Comparison of ENCODE assay signal across 1 cellular context in the genomic region with DNA sequence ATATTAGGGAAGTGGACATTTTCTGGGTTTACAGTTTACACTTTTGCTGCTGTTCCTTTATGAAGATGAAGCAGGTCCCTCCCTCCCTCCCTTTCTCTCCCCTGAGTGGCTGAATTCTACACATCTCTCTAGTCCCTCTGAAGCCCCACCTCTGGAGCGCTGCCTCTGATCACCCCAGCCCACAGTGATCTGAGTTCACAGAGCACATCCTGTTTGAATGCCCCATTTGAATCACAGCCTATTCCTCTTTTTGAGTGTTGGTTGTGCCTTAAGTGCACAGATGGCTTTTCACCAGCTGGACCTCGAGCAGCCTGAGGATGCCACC.
A peak's percentile ranks its signal among the peaks of the same experiment; 100 is the strongest.
TF ChIP-seq lines count a peak whose summit lies in the region.

No MANE protein-coding gene starts in this region.

TF ChIP-seq in HepG2, 621 proteins besides CTCF, POLR2A, EP300 and RAD21 (continued from another document and continues in another):
- no peak for TF ChIP-seq AFF4 (CRISPR knock-in tag; IDR thresholded peaks at IDR 0.05)
- no peak for TF ChIP-seq HMG20B (CRISPR knock-in tag; conservative IDR thresholded peaks at IDR 0.05)
- TF ChIP-seq, protein P1, sequence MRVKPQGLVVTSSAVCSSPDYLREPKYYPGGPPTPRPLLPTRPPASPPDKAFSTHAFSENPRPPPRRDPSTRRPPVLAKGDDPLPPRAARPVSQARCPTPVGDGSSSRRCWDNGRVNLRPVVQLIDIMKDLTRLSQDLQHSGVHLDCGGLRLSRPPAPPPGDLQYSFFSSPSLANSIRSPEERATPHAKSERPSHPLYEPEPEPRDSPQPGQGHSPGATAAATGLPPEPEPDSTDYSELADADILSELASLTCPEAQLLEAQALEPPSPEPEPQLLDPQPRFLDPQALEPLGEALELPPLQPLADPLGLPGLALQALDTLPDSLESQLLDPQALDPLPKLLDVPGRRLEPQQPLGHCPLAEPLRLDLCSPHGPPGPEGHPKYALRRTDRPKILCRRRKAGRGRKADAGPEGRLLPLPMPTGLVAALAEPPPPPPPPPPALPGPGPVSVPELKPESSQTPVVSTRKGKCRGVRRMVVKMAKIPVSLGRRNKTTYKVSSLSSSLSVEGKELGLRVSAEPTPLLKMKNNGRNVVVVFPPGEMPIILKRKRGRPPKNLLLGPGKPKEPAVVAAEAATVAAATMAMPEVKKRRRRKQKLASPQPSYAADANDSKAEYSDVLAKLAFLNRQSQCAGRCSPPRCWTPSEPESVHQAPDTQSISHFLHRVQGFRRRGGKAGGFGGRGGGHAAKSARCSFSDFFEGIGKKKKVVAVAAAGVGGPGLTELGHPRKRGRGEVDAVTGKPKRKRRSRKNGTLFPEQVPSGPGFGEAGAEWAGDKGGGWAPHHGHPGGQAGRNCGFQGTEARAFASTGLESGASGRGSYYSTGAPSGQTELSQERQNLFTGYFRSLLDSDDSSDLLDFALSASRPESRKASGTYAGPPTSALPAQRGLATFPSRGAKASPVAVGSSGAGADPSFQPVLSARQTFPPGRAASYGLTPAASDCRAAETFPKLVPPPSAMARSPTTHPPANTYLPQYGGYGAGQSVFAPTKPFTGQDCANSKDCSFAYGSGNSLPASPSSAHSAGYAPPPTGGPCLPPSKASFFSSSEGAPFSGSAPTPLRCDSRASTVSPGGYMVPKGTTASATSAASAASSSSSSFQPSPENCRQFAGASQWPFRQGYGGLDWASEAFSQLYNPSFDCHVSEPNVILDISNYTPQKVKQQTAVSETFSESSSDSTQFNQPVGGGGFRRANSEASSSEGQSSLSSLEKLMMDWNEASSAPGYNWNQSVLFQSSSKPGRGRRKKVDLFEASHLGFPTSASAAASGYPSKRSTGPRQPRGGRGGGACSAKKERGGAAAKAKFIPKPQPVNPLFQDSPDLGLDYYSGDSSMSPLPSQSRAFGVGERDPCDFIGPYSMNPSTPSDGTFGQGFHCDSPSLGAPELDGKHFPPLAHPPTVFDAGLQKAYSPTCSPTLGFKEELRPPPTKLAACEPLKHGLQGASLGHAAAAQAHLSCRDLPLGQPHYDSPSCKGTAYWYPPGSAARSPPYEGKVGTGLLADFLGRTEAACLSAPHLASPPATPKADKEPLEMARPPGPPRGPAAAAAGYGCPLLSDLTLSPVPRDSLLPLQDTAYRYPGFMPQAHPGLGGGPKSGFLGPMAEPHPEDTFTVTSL (CRISPR knock-in tag; IDR thresholded peaks at IDR 0.05; ENCODE audit: borderline replicate concordance), result no peak
- TF ChIP-seq SOX5 (CRISPR knock-in tag; IDR thresholded peaks at IDR 0.05; ENCODE audit: borderline replicate concordance), result no peak; the same call in 1 of the 2 replicates
- TF ChIP-seq MTF1 (CRISPR knock-in tag; IDR thresholded peaks at IDR 0.05), result no peak
- no peak for TF ChIP-seq ZNF530 (CRISPR knock-in tag; IDR thresholded peaks at IDR 0.05; ENCODE audit: low read depth)
- TF ChIP-seq CHD4 (IDR thresholded peaks at IDR 0.05; ENCODE audit: borderline replicate concordance, low read length), result no peak
- no peak for TF ChIP-seq ZNF800 (CRISPR knock-in tag; IDR thresholded peaks at IDR 0.05)
- TF ChIP-seq POLR2AphosphoS5 (IDR thresholded peaks at IDR 0.05; ENCODE audit: low read depth, low read length), result peak; percentile 93
- TF ChIP-seq RORA (CRISPR knock-in tag; IDR thresholded peaks at IDR 0.05), result no peak
- no peak for TF ChIP-seq IRX3 (CRISPR knock-in tag; IDR thresholded peaks at IDR 0.05; ENCODE audit: borderline replicate concordance, low read depth)
- no peak for TF ChIP-seq ISX (CRISPR knock-in tag; conservative IDR thresholded peaks at IDR 0.05)
- TF ChIP-seq CREM (IDR thresholded peaks at IDR 0.05), result no peak
- TF ChIP-seq CREM (CRISPR knock-in tag; IDR thresholded peaks at IDR 0.05), result no peak
- peak; percentile 26; the same call in 1 of the 2 replicates for TF ChIP-seq NFYB (CRISPR knock-in tag; IDR thresholded peaks at IDR 0.05)
- no peak for TF ChIP-seq ZNF12 (CRISPR knock-in tag; IDR thresholded peaks at IDR 0.05)
- TF ChIP-seq ZNF543 (CRISPR knock-in tag; IDR thresholded peaks at IDR 0.05), result no peak
- TF ChIP-seq ZSCAN30 (CRISPR knock-in tag; IDR thresholded peaks at IDR 0.05), result no peak
- TF ChIP-seq, protein P2, sequence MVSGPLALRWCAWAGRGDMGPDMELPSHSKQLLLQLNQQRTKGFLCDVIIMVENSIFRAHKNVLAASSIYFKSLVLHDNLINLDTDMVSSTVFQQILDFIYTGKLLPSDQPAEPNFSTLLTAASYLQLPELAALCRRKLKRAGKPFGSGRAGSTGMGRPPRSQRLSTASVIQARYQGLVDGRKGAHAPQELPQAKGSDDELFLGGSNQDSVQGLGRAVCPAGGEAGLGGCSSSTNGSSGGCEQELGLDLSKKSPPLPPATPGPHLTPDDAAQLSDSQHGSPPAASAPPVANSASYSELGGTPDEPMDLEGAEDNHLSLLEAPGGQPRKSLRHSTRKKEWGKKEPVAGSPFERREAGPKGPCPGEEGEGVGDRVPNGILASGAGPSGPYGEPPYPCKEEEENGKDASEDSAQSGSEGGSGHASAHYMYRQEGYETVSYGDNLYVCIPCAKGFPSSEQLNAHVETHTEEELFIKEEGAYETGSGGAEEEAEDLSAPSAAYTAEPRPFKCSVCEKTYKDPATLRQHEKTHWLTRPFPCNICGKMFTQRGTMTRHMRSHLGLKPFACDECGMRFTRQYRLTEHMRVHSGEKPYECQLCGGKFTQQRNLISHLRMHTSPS (CRISPR knock-in tag; IDR thresholded peaks at IDR 0.05; ENCODE audit: low read depth), result no peak
- TF ChIP-seq ZHX1 (CRISPR knock-in tag; IDR thresholded peaks at IDR 0.05; ENCODE audit: low read depth), result no peak
- TF ChIP-seq, protein P3, sequence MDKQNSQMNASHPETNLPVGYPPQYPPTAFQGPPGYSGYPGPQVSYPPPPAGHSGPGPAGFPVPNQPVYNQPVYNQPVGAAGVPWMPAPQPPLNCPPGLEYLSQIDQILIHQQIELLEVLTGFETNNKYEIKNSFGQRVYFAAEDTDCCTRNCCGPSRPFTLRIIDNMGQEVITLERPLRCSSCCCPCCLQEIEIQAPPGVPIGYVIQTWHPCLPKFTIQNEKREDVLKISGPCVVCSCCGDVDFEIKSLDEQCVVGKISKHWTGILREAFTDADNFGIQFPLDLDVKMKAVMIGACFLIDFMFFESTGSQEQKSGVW (CRISPR knock-in tag; IDR thresholded peaks at IDR 0.05; ENCODE audit: borderline replicate concordance), result no peak
- 0 out of 2 replicates have a peak, but pooled peaks have one; percentile 49 for TF ChIP-seq ZNF644 (CRISPR knock-in tag; IDR thresholded peaks at IDR 0.05; ENCODE audit: low read depth)
- no peak for TF ChIP-seq MEF2D (CRISPR knock-in tag; IDR thresholded peaks at IDR 0.05)
- no peak for TF ChIP-seq MED13 (CRISPR knock-in tag; IDR thresholded peaks at IDR 0.05)
- no peak for TF ChIP-seq AKAP8 (CRISPR knock-in tag; IDR thresholded peaks at IDR 0.05)
- no peak for TF ChIP-seq ZNF7 (CRISPR knock-in tag; IDR thresholded peaks at IDR 0.05)
- TF ChIP-seq TOE1 (CRISPR knock-in tag; IDR thresholded peaks at IDR 0.05), result no peak
- TF ChIP-seq BCL3 (CRISPR knock-in tag; IDR thresholded peaks at IDR 0.05), result no peak
- TF ChIP-seq ZNF354B (CRISPR knock-in tag; IDR thresholded peaks at IDR 0.05), result no peak
- TF ChIP-seq, protein P4, sequence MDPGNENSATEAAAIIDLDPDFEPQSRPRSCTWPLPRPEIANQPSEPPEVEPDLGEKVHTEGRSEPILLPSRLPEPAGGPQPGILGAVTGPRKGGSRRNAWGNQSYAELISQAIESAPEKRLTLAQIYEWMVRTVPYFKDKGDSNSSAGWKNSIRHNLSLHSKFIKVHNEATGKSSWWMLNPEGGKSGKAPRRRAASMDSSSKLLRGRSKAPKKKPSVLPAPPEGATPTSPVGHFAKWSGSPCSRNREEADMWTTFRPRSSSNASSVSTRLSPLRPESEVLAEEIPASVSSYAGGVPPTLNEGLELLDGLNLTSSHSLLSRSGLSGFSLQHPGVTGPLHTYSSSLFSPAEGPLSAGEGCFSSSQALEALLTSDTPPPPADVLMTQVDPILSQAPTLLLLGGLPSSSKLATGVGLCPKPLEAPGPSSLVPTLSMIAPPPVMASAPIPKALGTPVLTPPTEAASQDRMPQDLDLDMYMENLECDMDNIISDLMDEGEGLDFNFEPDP (CRISPR knock-in tag; conservative IDR thresholded peaks at IDR 0.05), result no peak
- no peak for TF ChIP-seq FUBP1 (CRISPR knock-in tag; IDR thresholded peaks at IDR 0.05; ENCODE audit: borderline replicate concordance)
- TF ChIP-seq ZNF761 (CRISPR knock-in tag; conservative IDR thresholded peaks at IDR 0.05), result no peak
- no peak for TF ChIP-seq FOXA3 (CRISPR knock-in tag; IDR thresholded peaks at IDR 0.05)
